Comparison of ENCODE assay signal across 17 cellular contexts in genomic region chr9:84615574-84615973, GRCh38. TPM values are rescaled to one million over a fixed set of nuclear protein-coding genes. Genes with fewer than 3 reads are reported as not detected.
"Had no signal": no experiment of that assay in that cellular context is flagged by ENCODE, and none has a peak within 500 bp of the region (broad histone marks: within the 10 kb centered on the region; RNA-seq: fewer than 3 reads in every experiment).

No MANE protein-coding gene starts in this region.

- H3K27me3 ChIP-seq: cardiac muscle cell, esophagus squamous epithelium, sigmoid colon, suprapubic skin, upper lobe of left lung had no signal

- H3K36me3 ChIP-seq: cardiac muscle cell, esophagus squamous epithelium, sigmoid colon, suprapubic skin, upper lobe of left lung, WERI-Rb-1 had no signal

- H3K4me1 Mint-ChIP-seq: naive thymus-derived CD4-positive, alpha-beta T cell had no signal

- DNase-seq: activated CD4-positive, alpha-beta T cell treated with anti-CD3 and anti-CD28 coated beads for 48 hours; activated CD8-positive, alpha-beta memory T cell treated with anti-CD3 and anti-CD28 coated beads, Interleukin-2, amount 50 U/mL, for 48 hours; activated CD8-positive, alpha-beta T cell treated with anti-CD3 and anti-CD28 coated beads, Interleukin-2, amount 10 ng/mL, durations not matched to agents 7 days and 5 days; activated naive CD4-positive, alpha-beta T cell treated with Interleukin-2 at 50 U/mL for 16 hours; esophagus squamous epithelium; foreskin fibroblast; head of caudate nucleus; naive thymus-derived CD4-positive, alpha-beta T cell; psoas muscle; sigmoid colon; stimulated activated naive CD8-positive, alpha-beta T cell treated with anti-CD3 and anti-CD28 coated beads, Interleukin-15, Interleukin-2, amounts not matched to agents 100 U/mL and 50 U/mL, for 24 hours; T1000; upper lobe of left lung; WERI-Rb-1 had no signal

- H3K4me3 ChIP-seq: cardiac muscle cell, esophagus squamous epithelium, psoas muscle, sigmoid colon, suprapubic skin, upper lobe of left lung had no signal

- H3K4me1 ChIP-seq: esophagus squamous epithelium, psoas muscle, sigmoid colon, suprapubic skin, upper lobe of left lung had no signal

- ATAC-seq: activated CD8-positive, alpha-beta T cell treated with anti-CD3 and anti-CD28 coated beads, Interleukin-2, amount 10 ng/mL, durations not matched to agents 7 days and 5 days; naive thymus-derived CD4-positive, alpha-beta T cell; psoas muscle; stimulated activated naive CD8-positive, alpha-beta T cell treated with anti-CD3 and anti-CD28 coated beads, Interleukin-15, Interleukin-2, amounts not matched to agents 100 U/mL and 50 U/mL, for 24 hours had no signal

- H3K27ac ChIP-seq: cardiac muscle cell, esophagus squamous epithelium, psoas muscle, sigmoid colon, suprapubic skin, upper lobe of left lung, WERI-Rb-1 had no signal

- H3K27ac Mint-ChIP-seq: activated CD8-positive, alpha-beta T cell treated with anti-CD3 and anti-CD28 coated beads, Interleukin-2, amount 10 ng/mL, durations not matched to agents 7 days and 5 days; activated T-helper 1 cell treated with anti-CD3 and anti-CD28 coated beads, Interleukin-12 subunit alpha, Interleukin-12 subunit beta, Interleukin-2, Interleukin-4 antibody, amounts not matched to agents 30 ng/mL and 10 ng/mL and 1 ng/mL, durations not matched to agents 14 hours and 24 hours and 36 hours; naive thymus-derived CD4-positive, alpha-beta T cell had no signal

- H3K9me3 Mint-ChIP-seq: activated T-helper 1 cell treated with anti-CD3 and anti-CD28 coated beads, Interleukin-12 subunit alpha, Interleukin-12 subunit beta, Interleukin-2, Interleukin-4 antibody, amounts not matched to agents 30 ng/mL and 10 ng/mL and 1 ng/mL, durations not matched to agents 14 hours and 24 hours and 36 hours had no signal

- H3K36me3 Mint-ChIP-seq: naive thymus-derived CD4-positive, alpha-beta T cell had no signal

- H3K4me3 Mint-ChIP-seq: activated CD8-positive, alpha-beta T cell treated with anti-CD3 and anti-CD28 coated beads, Interleukin-2, amount 10 ng/mL, durations not matched to agents 7 days and 5 days; activated T-helper 1 cell treated with anti-CD3 and anti-CD28 coated beads, Interleukin-12 subunit alpha, Interleukin-12 subunit beta, Interleukin-2, Interleukin-4 antibody, amounts not matched to agents 30 ng/mL and 10 ng/mL and 1 ng/mL, durations not matched to agents 14 hours and 24 hours and 36 hours; naive thymus-derived CD4-positive, alpha-beta T cell had no signal

RNA-seq across cellular contexts. Expression of gene NTRK2, which starts 54.0 kb away (rescaled TPM):
- polyA plus RNA-seq: naive thymus-derived CD4-positive, alpha-beta T cell had no signal
